20 cellular contexts compared by ENCODE assay signal in the genomic region with DNA sequence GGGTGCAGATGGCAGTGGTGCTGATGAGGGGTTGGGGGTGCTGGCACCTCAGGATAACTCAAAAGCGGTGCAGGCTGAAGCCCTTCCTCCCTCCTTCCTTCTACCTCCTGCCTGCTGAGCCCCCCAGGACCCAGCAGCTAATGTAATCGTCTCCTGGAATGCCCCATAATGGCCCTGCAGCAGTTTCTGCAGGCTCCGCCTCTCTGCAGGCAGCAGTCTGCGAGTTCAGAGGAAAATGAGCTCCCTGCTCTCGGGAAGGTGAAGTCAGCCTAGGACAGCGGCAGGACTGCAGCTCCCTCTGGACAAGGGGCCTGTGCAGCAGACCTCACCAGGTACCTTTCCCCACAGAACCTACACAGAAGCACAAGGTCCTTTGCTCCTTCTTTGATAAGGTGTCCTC.
DNase-seq lines count a peak whose midpoint lies in the region; ATAC-seq and TF ChIP-seq lines count a peak whose summit lies in the region.
"Had no signal": no experiment of that assay in that cellular context is flagged by ENCODE, and none has a peak within 500 bp of the region (broad histone marks: within the 10 kb centered on the region; RNA-seq: fewer than 3 reads in every experiment).

No MANE protein-coding gene starts in this region.

- DNase-seq in stimulated activated naive CD8-positive, alpha-beta T cell treated with anti-CD3 and anti-CD28 coated beads, Interleukin-15, Interleukin-2, amounts not matched to agents 100 U/mL and 50 U/mL, for 24 hours = no peak
- DNase-seq in WTC11 (ENCODE audit: low spot score) (no peak), iPS-NIHi7 (ENCODE audit: extremely low spot score) (peak; percentile 31), T-helper 17 cell (no peak)
- DNase-seq: activated CD4-positive, alpha-beta T cell treated with anti-CD3 and anti-CD28 coated beads, Interleukin-2, amount 50 U/mL, for 4 hours; activated naive CD4-positive, alpha-beta T cell treated with anti-CD3 and anti-CD28 coated beads for 36 hours; activated T-cell treated with anti-CD3 and anti-CD28 coated beads, Interleukin-2, amount 50 U/mL, for 1 hour; CD8-positive, alpha-beta memory T cell; DMS79; HFFc6; Kasumi-1; left lung; NCI-H1092 treated with DMSO at 0.1 percent for 48 hours; NCI-H2081; NCI-H446 treated with DMSO at 0.1 percent for 48 hours; WERI-Rb-1 had no signal

- no peaks in the 10 kb centered on the region for H3K9me3 ChIP-seq in T-helper 17 cell (ENCODE audit: control insufficient read depth, low read length, poor library complexity, severe bottlenecking)
- H3K9me3 ChIP-seq: left lung had no signal

- H3K4me3 Mint-ChIP-seq in stimulated activated naive CD8-positive, alpha-beta T cell treated with anti-CD3 and anti-CD28 coated beads, Interleukin-15, Interleukin-2, amounts not matched to agents 100 ng/mL and 50 ng/mL, for 24 hours = no peak overlapping the region
- H3K4me3 Mint-ChIP-seq in WTC11 = peak overlapping the region; percentile 60
- no peak overlapping the region for H3K4me3 Mint-ChIP-seq in T-helper 17 cell
- H3K4me3 Mint-ChIP-seq: activated naive CD4-positive, alpha-beta T cell treated with anti-CD3 and anti-CD28 coated beads for 36 hours; HFFc6; neural crest cell had no signal

- H3K9me3 Mint-ChIP-seq in stimulated activated naive CD8-positive, alpha-beta T cell treated with anti-CD3 and anti-CD28 coated beads, Interleukin-15, Interleukin-2, amounts not matched to agents 100 ng/mL and 50 ng/mL, for 24 hours = no peaks in the 10 kb centered on the region
- H3K9me3 Mint-ChIP-seq in WTC11 = peaks cover 7% of the 10 kb centered on the region
- H3K9me3 Mint-ChIP-seq: activated naive CD4-positive, alpha-beta T cell treated with anti-CD3 and anti-CD28 coated beads for 36 hours; CD8-positive, alpha-beta memory T cell; HFFc6; neural crest cell had no signal

- H3K27ac Mint-ChIP-seq in stimulated activated naive CD8-positive, alpha-beta T cell treated with anti-CD3 and anti-CD28 coated beads, Interleukin-15, Interleukin-2, amounts not matched to agents 100 ng/mL and 50 ng/mL, for 24 hours = peak overlapping the region; percentile 22
- H3K27ac Mint-ChIP-seq in WTC11 (no peak overlapping the region), T-helper 17 cell (no peak overlapping the region)
- H3K27ac Mint-ChIP-seq: activated naive CD4-positive, alpha-beta T cell treated with anti-CD3 and anti-CD28 coated beads for 36 hours; HFFc6 had no signal

- H3K4me1 Mint-ChIP-seq in stimulated activated naive CD8-positive, alpha-beta T cell treated with anti-CD3 and anti-CD28 coated beads, Interleukin-15, Interleukin-2, amounts not matched to agents 100 ng/mL and 50 ng/mL, for 24 hours (ENCODE audit: low read depth) = peaks cover 30% of the 10 kb centered on the region
- H3K4me1 Mint-ChIP-seq in WTC11 = peaks cover 56% of the 10 kb centered on the region
- H3K4me1 Mint-ChIP-seq in T-helper 17 cell = peaks cover 22% of the 10 kb centered on the region

- H3K36me3 Mint-ChIP-seq in stimulated activated naive CD8-positive, alpha-beta T cell treated with anti-CD3 and anti-CD28 coated beads, Interleukin-15, Interleukin-2, amounts not matched to agents 100 ng/mL and 50 ng/mL, for 24 hours (ENCODE audit: low read depth) = peaks cover 4% of the 10 kb centered on the region
- H3K36me3 Mint-ChIP-seq in WTC11 = no peaks in the 10 kb centered on the region
- peaks cover 5% of the 10 kb centered on the region for H3K36me3 Mint-ChIP-seq in T-helper 17 cell (ENCODE audit: low read depth)

- ATAC-seq in stimulated activated naive CD8-positive, alpha-beta T cell treated with anti-CD3 and anti-CD28 coated beads, Interleukin-15, Interleukin-2, amounts not matched to agents 100 U/mL and 50 U/mL, for 24 hours = no peak
- ATAC-seq in WTC11 (peak; percentile 25), T-helper 17 cell (no peak), HG03460 (IDR thresholded peaks at IDR 0.05; ENCODE audit: unreplicated experiment) (no peak), GM21619 (IDR thresholded peaks at IDR 0.05; ENCODE audit: unreplicated experiment) (no peak)
- ATAC-seq: left lung had no signal

- H3K27me3 Mint-ChIP-seq in stimulated activated naive CD8-positive, alpha-beta T cell treated with anti-CD3 and anti-CD28 coated beads, Interleukin-15, Interleukin-2, amounts not matched to agents 100 ng/mL and 50 ng/mL, for 24 hours = no peaks in the 10 kb centered on the region
- H3K27me3 Mint-ChIP-seq in WTC11 (ENCODE audit: low read depth) (peaks cover 34% of the 10 kb centered on the region), T-helper 17 cell (no peaks in the 10 kb centered on the region)

- POLR2A ChIA-PET in WTC11 (lab: Charles Lee) = interaction anchor here (0.9 to 2.1 kb wide), 3 partner anchors 9 to 29 kb away, joined by 3 to 6 read pairs (median 4); no protein-coding TSS in a partner anchor

- TF ChIP-seq CTCF in WTC11 (IDR thresholded peaks at IDR 0.05) = no peak

- CTCF ChIA-PET in WTC11 (lab: Charles Lee) = interaction anchor here (0.5 to 5.6 kb wide), 7 partner anchors 9 to 148 kb away, joined by 3 to 47 read pairs (median 11); no protein-coding TSS in a partner anchor

TF ChIP-seq in WTC11, 78 proteins besides CTCF, POLR2A, EP300 and RAD21:
- TF ChIP-seq, protein P1, sequence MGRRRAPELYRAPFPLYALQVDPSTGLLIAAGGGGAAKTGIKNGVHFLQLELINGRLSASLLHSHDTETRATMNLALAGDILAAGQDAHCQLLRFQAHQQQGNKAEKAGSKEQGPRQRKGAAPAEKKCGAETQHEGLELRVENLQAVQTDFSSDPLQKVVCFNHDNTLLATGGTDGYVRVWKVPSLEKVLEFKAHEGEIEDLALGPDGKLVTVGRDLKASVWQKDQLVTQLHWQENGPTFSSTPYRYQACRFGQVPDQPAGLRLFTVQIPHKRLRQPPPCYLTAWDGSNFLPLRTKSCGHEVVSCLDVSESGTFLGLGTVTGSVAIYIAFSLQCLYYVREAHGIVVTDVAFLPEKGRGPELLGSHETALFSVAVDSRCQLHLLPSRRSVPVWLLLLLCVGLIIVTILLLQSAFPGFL (CRISPR knock-in tag; IDR thresholded peaks at IDR 0.05; ENCODE audit: borderline replicate concordance) = no peak
- TF ChIP-seq ELF4 (CRISPR knock-in tag; IDR thresholded peaks at IDR 0.05; ENCODE audit: low read depth) (no peak), PRRX2 (CRISPR knock-in tag; IDR thresholded peaks at IDR 0.05) (no peak), ETV6 (CRISPR knock-in tag; IDR thresholded peaks at IDR 0.05) (no peak), ZNF232 (CRISPR knock-in tag; IDR thresholded peaks at IDR 0.05) (no peak), FOXJ3 (CRISPR knock-in tag; IDR thresholded peaks at IDR 0.05; ENCODE audit: borderline replicate concordance) (no peak), TEAD4 (CRISPR knock-in tag; IDR thresholded peaks at IDR 0.05) (no peak), ZNF219 (CRISPR knock-in tag; IDR thresholded peaks at IDR 0.05; ENCODE audit: borderline replicate concordance) (no peak), CREB1 (CRISPR knock-in tag; IDR thresholded peaks at IDR 0.05) (no peak), ZNF121 (CRISPR knock-in tag; IDR thresholded peaks at IDR 0.05) (no peak), ATF3 (CRISPR knock-in tag; conservative IDR thresholded peaks at IDR 0.05) (no peak), ESRRA (CRISPR knock-in tag; IDR thresholded peaks at IDR 0.05; ENCODE audit: borderline replicate concordance) (no peak)
